Comparison of ENCODE assay signal across 22 cellular contexts in genomic region chr10:46518028-46518725, GRCh38. TPM values are rescaled to one million over a fixed set of nuclear protein-coding genes. Genes with fewer than 3 reads are reported as not detected.
A peak's percentile ranks its signal among the peaks of the same experiment; 100 is the strongest.
DNase-seq lines count a peak whose midpoint lies in the region; ATAC-seq lines count a peak whose summit lies in the region.
"Had no signal": no experiment of that assay in that cellular context is flagged by ENCODE, and none has a peak within 500 bp of the region (broad histone marks: within the 10 kb centered on the region; RNA-seq: fewer than 3 reads in every experiment).

No MANE protein-coding gene starts in this region.

- H3K27ac Mint-ChIP-seq in natural killer cell treated with Interleukin-12 subunit alpha and Interleukin-12 subunit beta and Interleukin-15 and Interleukin-18, amount 100 ng/mL, for 72 hours = no peak overlapping the region
- H3K27ac Mint-ChIP-seq: neural progenitor cell had no signal

- H3K9me3 Mint-ChIP-seq in natural killer cell treated with Interleukin-12 subunit alpha and Interleukin-12 subunit beta and Interleukin-15 and Interleukin-18, amount 100 ng/mL, for 72 hours = no peaks in the 10 kb centered on the region
- H3K9me3 Mint-ChIP-seq: neural progenitor cell had no signal

- peak; percentile 0 for DNase-seq in stimulated activated CD4-positive, alpha-beta T cell treated with anti-CD3 and anti-CD28 coated beads, Interleukin-1b, Interleukin-23, amount 100 ng/mL, for 48 hours
- DNase-seq in stimulated activated CD4-positive, alpha-beta T cell treated with anti-CD3 and anti-CD28 coated beads, Interleukin-15, amount 100 ng/mL, for 24 hours = no peak
- DNase-seq in activated effector memory CD4-positive, alpha-beta T cell treated with anti-CD3 and anti-CD28 coated beads, Interleukin-2, amount 50 U/mL, for 16 hours = peak; percentile 59
- peak; percentile 56 for DNase-seq in natural killer cell treated with Interleukin-12 subunit alpha and Interleukin-12 subunit beta and Interleukin-15 and Interleukin-18, amount 100 ng/mL, for 72 hours (ENCODE audit: low spot score)
- DNase-seq in NCI-H69 (lab: John Stamatoyannopoulos, UW) (no peak), GF-D8 (lab: John Stamatoyannopoulos, UW) (no peak)
- DNase-seq: activated naive CD4-positive, alpha-beta T cell treated with Interleukin-2 at 50 U/mL for 16 hours; cerebellar nuclear complex; DMS53; left ventricle myocardium inferior; MG63; NCI-H1417 treated with DMSO at 0.1 percent for 48 hours; NCI-H524 treated with DMSO at 0.1 percent for 48 hours; RPMI8226; T1000 had no signal

- H3K4me3 Mint-ChIP-seq in natural killer cell treated with Interleukin-12 subunit alpha and Interleukin-12 subunit beta and Interleukin-15 and Interleukin-18, amount 100 ng/mL, for 72 hours = no peak overlapping the region
- H3K4me3 Mint-ChIP-seq: neural progenitor cell had no signal

- no peaks in the 10 kb centered on the region for H3K36me3 Mint-ChIP-seq in natural killer cell treated with Interleukin-12 subunit alpha and Interleukin-12 subunit beta and Interleukin-15 and Interleukin-18, amount 100 ng/mL, for 72 hours
- H3K36me3 Mint-ChIP-seq: neural progenitor cell had no signal

- no peaks in the 10 kb centered on the region for H3K4me1 Mint-ChIP-seq in natural killer cell treated with Interleukin-12 subunit alpha and Interleukin-12 subunit beta and Interleukin-15 and Interleukin-18, amount 100 ng/mL, for 72 hours (ENCODE audit: low read depth in 2 of 2)

- H3K27me3 Mint-ChIP-seq in natural killer cell treated with Interleukin-12 subunit alpha and Interleukin-12 subunit beta and Interleukin-15 and Interleukin-18, amount 100 ng/mL, for 72 hours = peaks cover 0 to 3% of the 10 kb centered on the region in 2 donors

- no peak for ATAC-seq in natural killer cell treated with Interleukin-12 subunit alpha and Interleukin-12 subunit beta and Interleukin-15 and Interleukin-18, amount 100 ng/mL, for 72 hours
- ATAC-seq in GM19035 (IDR thresholded peaks at IDR 0.05; ENCODE audit: unreplicated experiment) = no peak

RNA-seq across cellular contexts. Expression of gene GPRIN2, which starts 38.3 kb away (rescaled TPM):
- not detected for total RNA-seq in natural killer cell treated with Interleukin-12 subunit alpha and Interleukin-12 subunit beta and Interleukin-15 and Interleukin-18, amount 100 ng/mL, for 72 hours
- total RNA-seq: H4, left ventricle myocardium inferior, mononuclear cell had no signal

RNA-seq across cellular contexts. Expression of gene NPY4R, which starts 52.4 kb away (rescaled TPM):
- total RNA-seq in natural killer cell treated with Interleukin-12 subunit alpha and Interleukin-12 subunit beta and Interleukin-15 and Interleukin-18, amount 100 ng/mL, for 72 hours = not detected
- total RNA-seq: ascending aorta, glomerular endothelial cell, H4, left ventricle myocardium inferior, mononuclear cell, thoracic aorta had no signal

Comparison
In these comparisons a context has a peak if more than half of its experiments do, and no peak if none do; other contexts are left out.
1. DNase-seq: peak in stimulated activated CD4-positive, alpha-beta T cell treated with anti-CD3 and anti-CD28 coated beads, Interleukin-1b, Interleukin-23, amount 100 ng/mL, for 48 hours (single experiment), activated effector memory CD4-positive, alpha-beta T cell treated with anti-CD3 and anti-CD28 coated beads, Interleukin-2, amount 50 U/mL, for 16 hours (single experiment) and natural killer cell treated with Interleukin-12 subunit alpha and Interleukin-12 subunit beta and Interleukin-15 and Interleukin-18, amount 100 ng/mL, for 72 hours (single experiment); none in stimulated activated CD4-positive, alpha-beta T cell treated with anti-CD3 and anti-CD28 coated beads, Interleukin-15, amount 100 ng/mL, for 24 hours (single experiment), NCI-H69 (single experiment) and GF-D8 (single experiment).